28 cellular contexts compared by ENCODE assay signal in genomic region chr9:20473566-20474116, GRCh38.
DNase-seq lines count a peak whose midpoint lies in the region; ATAC-seq, FAIRE-seq and TF ChIP-seq lines count a peak whose summit lies in the region.
"Had no signal": no experiment of that assay in that cellular context is flagged by ENCODE, and none has a peak within 500 bp of the region (broad histone marks: within the 10 kb centered on the region; RNA-seq: fewer than 3 reads in every experiment).

No MANE protein-coding gene starts in this region.

- DNase-seq in AG20443 (ENCODE audit: low spot score), result peak; percentile 16
- peak; percentile 21 for DNase-seq in LHCN-M2 (ENCODE audit: low read depth)
- DNase-seq in fibroblast of pulmonary artery (ENCODE audit: low read depth), result peak; percentile 5
- no peak for DNase-seq in psoas muscle
- DNase-seq in Calu3, result no peak
- no peak for DNase-seq in D721Med (ENCODE audit: insufficient read length, low spot score)
- DNase-seq: activated CD4-positive, alpha-beta T cell treated with anti-CD3 and anti-CD28 coated beads, Interleukin-2, amount 50 U/mL, for 4 hours; activated T-cell treated with anti-CD3 and anti-CD28 coated beads, Interleukin-2, amount 50 U/mL, for 48 hours; CD4-positive, CD25-positive, alpha-beta regulatory T cell; DND-41; GF-D8; GOT3; HFFc6; naive B cell; NCI-H146; NCI-H345; NCI-H82; occipital lobe; stimulated activated CD4-positive, alpha-beta T cell treated with anti-CD3 and anti-CD28 coated beads, Interleukin-1b, Interleukin-23, amount 100 ng/mL, for 48 hours; stimulated activated naive CD8-positive, alpha-beta T cell treated with anti-CD3 and anti-CD28 coated beads, Interleukin-15, Interleukin-2, amounts not matched to agents 100 U/mL and 50 U/mL, for 24 hours; testis had no signal

- no peaks in the 10 kb centered on the region for H3K4me1 Mint-ChIP-seq in Calu3 (ENCODE audit: low read depth, unreplicated experiment)
- H3K4me1 Mint-ChIP-seq: naive B cell had no signal

- FAIRE-seq in D721Med (lab: Jason Lieb, UNC), result no peak

- H3K36me3 ChIP-seq in psoas muscle (ENCODE audit: insufficient read depth in 1 of 2, low read depth in 1 of 2), result no peaks in the 10 kb centered on the region
- H3K36me3 ChIP-seq: SJSA1 had no signal

- H3K27me3 ChIP-seq in psoas muscle (ENCODE audit: insufficient read depth in 3 of 3, low read length in 2 of 3), result no peaks in the 10 kb centered on the region
- H3K27me3 ChIP-seq: SJSA1, testis had no signal

- no peaks in the 10 kb centered on the region for H3K36me3 Mint-ChIP-seq in Calu3 (ENCODE audit: insufficient read depth, unreplicated experiment)
- H3K36me3 Mint-ChIP-seq: IgD-negative memory B cell, naive B cell had no signal

- H3K4me1 ChIP-seq in psoas muscle, result peaks cover 18% of the 10 kb centered on the region
- H3K4me1 ChIP-seq: SJSA1 had no signal

- H3K27ac Mint-ChIP-seq in Calu3 (ENCODE audit: unreplicated experiment), result no peak overlapping the region
- H3K27ac Mint-ChIP-seq: dendritic cell treated with granulocyte-macrophage colony-stimulating factor and Interleukin-4, amounts not matched to agents 40 ng/mL and 50 ng/mL, for 4 days; HFFc6; naive B cell had no signal

- H3K4me3 ChIP-seq in fibroblast of pulmonary artery (replicated peaks; ENCODE audit: low read depth, low read length), result no peak overlapping the region
- H3K4me3 ChIP-seq in psoas muscle, result peak overlapping the region; percentile 31
- H3K4me3 ChIP-seq: SJSA1, testis had no signal

- no peaks in the 10 kb centered on the region for H3K9me3 ChIP-seq in psoas muscle
- H3K9me3 ChIP-seq: SJSA1, testis had no signal

- H3K9me3 Mint-ChIP-seq in Calu3 (ENCODE audit: low read depth, unreplicated experiment), result no peaks in the 10 kb centered on the region
- H3K9me3 Mint-ChIP-seq: dendritic cell treated with granulocyte-macrophage colony-stimulating factor and Interleukin-4, amounts not matched to agents 40 ng/mL and 50 ng/mL, for 4 days; HFFc6; IgD-negative memory B cell; naive B cell had no signal

- ATAC-seq in psoas muscle, result peak in 3 of 4 donors; percentile 83 to 91 (median 89)
- no peak for ATAC-seq in GM18861 (IDR thresholded peaks at IDR 0.05; ENCODE audit: unreplicated experiment)
- ATAC-seq in HG02840 (IDR thresholded peaks at IDR 0.05; ENCODE audit: low FRiP score, unreplicated experiment), result no peak
- ATAC-seq: esophagus mucosa; left lobe of liver; stimulated activated naive CD8-positive, alpha-beta T cell treated with anti-CD3 and anti-CD28 coated beads, Interleukin-15, Interleukin-2, amounts not matched to agents 100 U/mL and 50 U/mL, for 24 hours had no signal

- BruUV-seq in Calu3 (replicated peaks; lab: Mats Ljungman, UMichigan), result no TSS peak

- no peak overlapping the region for H3K4me3 Mint-ChIP-seq in Calu3 (ENCODE audit: low read depth, unreplicated experiment)
- H3K4me3 Mint-ChIP-seq: dendritic cell treated with granulocyte-macrophage colony-stimulating factor and Interleukin-4, amounts not matched to agents 40 ng/mL and 50 ng/mL, for 4 days; HFFc6; IgD-negative memory B cell; naive B cell had no signal

- no peak overlapping the region for H3K27ac ChIP-seq in psoas muscle
- H3K27ac ChIP-seq: SJSA1, testis had no signal

- 20 to 28% (median 25%) methylated on average over 4 of the region's 4 CpGs for WGBS in psoas muscle, 3 donors

- CTCF ChIA-PET in Calu3 (lab: Charles Lee), result no interaction called here

- TF ChIP-seq CTCF in fibroblast of pulmonary artery (IDR thresholded peaks at IDR 0.05; ENCODE audit: low read length, missing control alignments), result no peak
- no peak for TF ChIP-seq CTCF in psoas muscle (IDR thresholded peaks at IDR 0.05)
- TF ChIP-seq CTCF in Calu3 (IDR thresholded peaks at IDR 0.05; ENCODE audit: unreplicated experiment), result no peak
- TF ChIP-seq CTCF in D721Med (IDR thresholded peaks at IDR 0.05; ENCODE audit: insufficient read depth, missing control alignments), result no peak

- no peaks in the 10 kb centered on the region for H3K27me3 Mint-ChIP-seq in Calu3 (ENCODE audit: unreplicated experiment)
- H3K27me3 Mint-ChIP-seq: CD4-positive, CD25-positive, alpha-beta regulatory T cell; dendritic cell treated with granulocyte-macrophage colony-stimulating factor and Interleukin-4, amounts not matched to agents 40 ng/mL and 50 ng/mL, for 4 days; naive B cell had no signal

- intact Hi-C loops in psoas muscle (cut with DNase I), result no loop called here
- intact Hi-C loops in Calu3 (cut with micrococcal nuclease; ENCODE audit: unreplicated experiment), result no loop called here

Comparison
In these comparisons a context has a peak if more than half of its experiments do, and no peak if none do; other contexts are left out.
1. DNase-seq: peak in AG20443 (single experiment), LHCN-M2 (single experiment) and fibroblast of pulmonary artery (single experiment); none in psoas muscle (0 of 2), Calu3 (single experiment) and D721Med (single experiment).
2. ATAC-seq: peak in psoas muscle (3 of 4); none in GM18861 (single experiment) and HG02840 (single experiment).